Comparison of ENCODE assay signal across 1 cellular context in genomic region chr21:29074783-29075182, GRCh38.
A peak's percentile ranks its signal among the peaks of the same experiment; 100 is the strongest.
TF ChIP-seq lines count a peak whose summit lies in the region.

No MANE protein-coding gene starts in this region.

TF ChIP-seq in K562, 482 proteins besides CTCF, POLR2A, EP300 and RAD21:
- TF ChIP-seq ZNF766 (CRISPR knock-in tag; conservative IDR thresholded peaks at IDR 0.05) (peak; percentile 41; the same call in 1 of the 2 replicates), ZNF431 (CRISPR knock-in tag; IDR thresholded peaks at IDR 0.05) (peak; percentile 65; the same call in 1 of the 2 replicates), TRIM24 (IDR thresholded peaks at IDR 0.05) (peak in 1 of 2 experiments; percentile 18; a peak in 1 of 4 replicates), PCBP2 (IDR thresholded peaks at IDR 0.05; ENCODE audit: low read depth, low read length, poor library complexity, severe bottlenecking) (no peak)
